In the genomic region with DNA sequence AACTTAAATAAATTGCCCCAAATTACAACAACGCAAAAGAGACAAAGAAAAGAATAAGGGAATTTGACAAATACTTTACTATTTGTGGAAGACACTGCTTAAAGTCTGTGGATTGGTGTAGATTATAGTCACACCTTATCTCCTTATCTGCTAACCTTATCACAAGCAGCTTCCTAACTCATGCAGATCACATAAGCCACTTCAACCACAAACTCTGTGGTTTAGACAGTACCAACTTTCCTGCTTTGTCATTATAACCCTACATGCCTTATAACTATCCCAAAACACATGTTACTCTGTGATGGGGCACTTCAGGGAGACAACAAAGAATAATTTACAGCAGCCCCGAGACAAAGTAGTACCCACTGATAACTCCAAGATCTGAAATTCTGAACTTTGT, we compare ENCODE assay signal across 1 cellular context.
TF ChIP-seq lines count a peak whose summit lies in the region.

No MANE protein-coding gene starts in this region.

TF ChIP-seq in K562, 482 proteins besides CTCF, POLR2A, EP300 and RAD21 (continued from another document):
- TF ChIP-seq ARNT (IDR thresholded peaks at IDR 0.05) (no peak), MEIS2 (IDR thresholded peaks at IDR 0.05; ENCODE audit: partially characterized antibody) (peak; percentile 47), CEBPB (tag; IDR thresholded peaks at IDR 0.05) (no peak), RFX5 (IDR thresholded peaks at IDR 0.05; ENCODE audit: low read depth, low read length) (no peak), ZNF217 (CRISPR knock-in tag; IDR thresholded peaks at IDR 0.05) (no peak), FOXJ3 (CRISPR knock-in tag; IDR thresholded peaks at IDR 0.05) (no peak), MECOM (CRISPR knock-in tag; IDR thresholded peaks at IDR 0.05) (no peak), GATA2 (CRISPR knock-in tag; IDR thresholded peaks at IDR 0.05) (peak; percentile 24; the same call in 1 of the 2 replicates), ZNF212 (CRISPR knock-in tag; IDR thresholded peaks at IDR 0.05) (no peak), ZNF41 (CRISPR knock-in tag; conservative IDR thresholded peaks at IDR 0.05) (no peak), RB1 (IDR thresholded peaks at IDR 0.05; ENCODE audit: low read depth) (no peak), JUN (IDR thresholded peaks at IDR 0.05; ENCODE audit: borderline replicate concordance, low read depth, low read length) (no peak), JUN (CRISPR knock-in tag; IDR thresholded peaks at IDR 0.05; ENCODE audit: borderline replicate concordance) (no peak), ASH1L (IDR thresholded peaks at IDR 0.05; ENCODE audit: borderline replicate concordance, low read depth, partially characterized antibody) (no peak)
- TF ChIP-seq, protein P1, sequence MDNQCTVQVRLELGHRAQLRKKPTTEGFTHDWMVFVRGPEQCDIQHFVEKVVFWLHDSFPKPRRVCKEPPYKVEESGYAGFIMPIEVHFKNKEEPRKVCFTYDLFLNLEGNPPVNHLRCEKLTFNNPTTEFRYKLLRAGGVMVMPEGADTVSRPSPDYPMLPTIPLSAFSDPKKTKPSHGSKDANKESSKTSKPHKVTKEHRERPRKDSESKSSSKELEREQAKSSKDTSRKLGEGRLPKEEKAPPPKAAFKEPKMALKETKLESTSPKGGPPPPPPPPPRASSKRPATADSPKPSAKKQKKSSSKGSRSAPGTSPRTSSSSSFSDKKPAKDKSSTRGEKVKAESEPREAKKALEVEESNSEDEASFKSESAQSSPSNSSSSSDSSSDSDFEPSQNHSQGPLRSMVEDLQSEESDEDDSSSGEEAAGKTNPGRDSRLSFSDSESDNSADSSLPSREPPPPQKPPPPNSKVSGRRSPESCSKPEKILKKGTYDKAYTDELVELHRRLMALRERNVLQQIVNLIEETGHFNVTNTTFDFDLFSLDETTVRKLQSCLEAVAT (IDR thresholded peaks at IDR 0.05) = no peak
- TF ChIP-seq, protein P2, sequence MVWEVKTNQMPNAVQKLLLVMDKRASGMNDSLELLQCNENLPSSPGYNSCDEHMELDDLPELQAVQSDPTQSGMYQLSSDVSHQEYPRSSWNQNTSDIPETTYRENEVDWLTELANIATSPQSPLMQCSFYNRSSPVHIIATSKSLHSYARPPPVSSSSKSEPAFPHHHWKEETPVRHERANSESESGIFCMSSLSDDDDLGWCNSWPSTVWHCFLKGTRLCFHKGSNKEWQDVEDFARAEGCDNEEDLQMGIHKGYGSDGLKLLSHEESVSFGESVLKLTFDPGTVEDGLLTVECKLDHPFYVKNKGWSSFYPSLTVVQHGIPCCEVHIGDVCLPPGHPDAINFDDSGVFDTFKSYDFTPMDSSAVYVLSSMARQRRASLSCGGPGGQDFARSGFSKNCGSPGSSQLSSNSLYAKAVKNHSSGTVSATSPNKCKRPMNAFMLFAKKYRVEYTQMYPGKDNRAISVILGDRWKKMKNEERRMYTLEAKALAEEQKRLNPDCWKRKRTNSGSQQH (CRISPR knock-in tag; IDR thresholded peaks at IDR 0.05) = no peak
- TF ChIP-seq, protein P3, sequence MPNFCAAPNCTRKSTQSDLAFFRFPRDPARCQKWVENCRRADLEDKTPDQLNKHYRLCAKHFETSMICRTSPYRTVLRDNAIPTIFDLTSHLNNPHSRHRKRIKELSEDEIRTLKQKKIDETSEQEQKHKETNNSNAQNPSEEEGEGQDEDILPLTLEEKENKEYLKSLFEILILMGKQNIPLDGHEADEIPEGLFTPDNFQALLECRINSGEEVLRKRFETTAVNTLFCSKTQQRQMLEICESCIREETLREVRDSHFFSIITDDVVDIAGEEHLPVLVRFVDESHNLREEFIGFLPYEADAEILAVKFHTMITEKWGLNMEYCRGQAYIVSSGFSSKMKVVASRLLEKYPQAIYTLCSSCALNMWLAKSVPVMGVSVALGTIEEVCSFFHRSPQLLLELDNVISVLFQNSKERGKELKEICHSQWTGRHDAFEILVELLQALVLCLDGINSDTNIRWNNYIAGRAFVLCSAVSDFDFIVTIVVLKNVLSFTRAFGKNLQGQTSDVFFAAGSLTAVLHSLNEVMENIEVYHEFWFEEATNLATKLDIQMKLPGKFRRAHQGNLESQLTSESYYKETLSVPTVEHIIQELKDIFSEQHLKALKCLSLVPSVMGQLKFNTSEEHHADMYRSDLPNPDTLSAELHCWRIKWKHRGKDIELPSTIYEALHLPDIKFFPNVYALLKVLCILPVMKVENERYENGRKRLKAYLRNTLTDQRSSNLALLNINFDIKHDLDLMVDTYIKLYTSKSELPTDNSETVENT (CRISPR knock-in tag; IDR thresholded peaks at IDR 0.05) = no peak
- TF ChIP-seq, protein P4, sequence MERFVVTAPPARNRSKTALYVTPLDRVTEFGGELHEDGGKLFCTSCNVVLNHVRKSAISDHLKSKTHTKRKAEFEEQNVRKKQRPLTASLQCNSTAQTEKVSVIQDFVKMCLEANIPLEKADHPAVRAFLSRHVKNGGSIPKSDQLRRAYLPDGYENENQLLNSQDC (CRISPR knock-in tag; IDR thresholded peaks at IDR 0.05) = no peak
